ENCODE assay signal across 16 cellular contexts in genomic region chr17:64509179-64509578, GRCh38. TPM values are rescaled to one million over a fixed set of nuclear protein-coding genes. Genes with fewer than 3 reads are reported as not detected.
DNase-seq lines count a peak whose midpoint lies in the region; ATAC-seq, FAIRE-seq and TF ChIP-seq lines count a peak whose summit lies in the region.
"Had no signal": no experiment of that assay in that cellular context is flagged by ENCODE, and none has a peak within 500 bp of the region (broad histone marks: within the 10 kb centered on the region; RNA-seq: fewer than 3 reads in every experiment).

No MANE protein-coding gene starts in this region.

- H3K9me2 ChIP-seq in neural cell (ENCODE audit: insufficient read depth, low read length): no peaks in the 10 kb centered on the region

- peaks cover 59% of the 10 kb centered on the region for H3K36me3 Mint-ChIP-seq in T-helper 2 cell treated with Interferon-gamma antibody and Interleukin-4, amounts not matched to agents 5 μg/mL and 100 μg/mL, for 36 hours (ENCODE audit: low read depth)

- no peak overlapping the region for H2AK9ac ChIP-seq in IMR-90 (replicated peaks; ENCODE audit: low read depth, low read length, poor library complexity)

- no peak overlapping the region for H2BK120ac ChIP-seq in IMR-90 (ENCODE audit: low read depth, low read length)

- 98% methylated on average over 5 of the region's 6 CpGs; no CpG with 5 or more reads in 1 of the 2 experiments for WGBS in IMR-90 (ENCODE audit: extremely low coverage in 2 of 2, insufficient read length in 1 of 2), 2 experiments
- WGBS in K562 (ENCODE audit: insufficient coverage, low coverage, missing lambda C conversion rate): 92% methylated on average over 6 of the region's 6 CpGs

- TF ChIP-seq CTCF in IMR-90 (conservative IDR thresholded peaks at IDR 0.05; ENCODE audit: low read depth, low read length): no peak
- TF ChIP-seq CTCF in K562 (IDR thresholded peaks at IDR 0.05 in 2 of 3, conservative IDR thresholded peaks at IDR 0.05 in 1 of 3; ENCODE audit: insufficient read depth in 2 of 3, low read depth in 1 of 3, low read length in 3 of 3): no peak
- TF ChIP-seq CTCF in neural cell (IDR thresholded peaks at IDR 0.05; ENCODE audit: poor library complexity, severe bottlenecking): no peak

- no peak overlapping the region for H2BK20ac ChIP-seq in IMR-90 (ENCODE audit: low read depth, low read length)

- no peak for FAIRE-seq in K562 (lab: Jason Lieb, UNC)

- no peak overlapping the region for H3K4ac ChIP-seq in IMR-90 (ENCODE audit: low read depth, low read length)

- TF ChIP-seq EP300 in K562 (IDR thresholded peaks at IDR 0.05; ENCODE audit: low read length) (no peak), neural cell (conservative IDR thresholded peaks at IDR 0.05; ENCODE audit: poor library complexity, severe bottlenecking) (no peak)

- H3K9me1 ChIP-seq in IMR-90 (ENCODE audit: insufficient read depth, low read length): peaks cover 4% of the 10 kb centered on the region; the same call in 1 of the 2 replicates
- H3K9me1 ChIP-seq in K562 (ENCODE audit: control insufficient read depth, insufficient read depth, low read length): no peaks in the 10 kb centered on the region

- H3K9me3 ChIP-seq in IMR-90 (ENCODE audit: control insufficient read depth, insufficient read depth, low read length) (no peaks in the 10 kb centered on the region), K562 (replicated peaks; ENCODE audit: control insufficient read depth, insufficient read depth, low read depth, low read length) (no peaks in the 10 kb centered on the region), neural cell (ENCODE audit: low read length) (no peaks in the 10 kb centered on the region)
- H3K9me3 ChIP-seq: esophagus squamous epithelium, heart left ventricle had no signal

- no peak overlapping the region for H2AFZ ChIP-seq in IMR-90 (replicated peaks; ENCODE audit: low read length, poor library complexity)
- H2AFZ ChIP-seq in K562 (ENCODE audit: low read depth, low read length): no peak overlapping the region
- H2AFZ ChIP-seq in neural cell (ENCODE audit: low read depth, low read length): no peak overlapping the region

- dilution Hi-C loops in IMR-90 (cut with HindIII; ENCODE audit: low sequenced_read_pairs, unreplicated experiment): no loop called here

- no peaks in the 10 kb centered on the region for H3K4me1 ChIP-seq in IMR-90 (ENCODE audit: control insufficient read depth, insufficient read depth, low read length)
- H3K4me1 ChIP-seq in K562 (replicated peaks in 1 of 2; ENCODE audit: control insufficient read depth in 2 of 2, insufficient read depth in 2 of 2, low read length in 2 of 2): peaks cover 4 to 10% of the 10 kb centered on the region in 2 experiments; a peak in 3 of 5 replicates

- H2BK5ac ChIP-seq in IMR-90 (ENCODE audit: low read depth, low read length, poor library complexity, severe bottlenecking): no peak overlapping the region

- no peak overlapping the region for H3K9ac ChIP-seq in IMR-90 (ENCODE audit: low read depth, low read length)
- no peak overlapping the region for H3K9ac ChIP-seq in K562 (ENCODE audit: insufficient read depth in 1 of 2, low read depth in 2 of 2, low read length in 2 of 2)
- no peak overlapping the region for H3K9ac ChIP-seq in neural cell (ENCODE audit: low read length)

- H3K4me3 ChIP-seq in IMR-90 (ENCODE audit: insufficient read depth, low read depth, low read length): no peak overlapping the region
- H3K4me3 ChIP-seq in K562: no peak overlapping the region
- H3K4me3 ChIP-seq in neural cell (ENCODE audit: low read length): peak overlapping the region; percentile 61

- H3K27ac Mint-ChIP-seq in T-helper 2 cell treated with Interferon-gamma antibody and Interleukin-4, amounts not matched to agents 5 μg/mL and 100 μg/mL, for 36 hours: no peak overlapping the region
- H3K27ac Mint-ChIP-seq: T-helper 1 cell treated with Interleukin-12 subunit alpha and Interleukin-12 subunit beta and Interleukin-4 antibody, amounts not matched to agents 30 μg/mL and 1 μg/mL, for 36 hours had no signal

- no peak overlapping the region for H4K91ac ChIP-seq in IMR-90 (ENCODE audit: insufficient read depth, low read depth, low read length)

- no peak overlapping the region for H3K27ac ChIP-seq in IMR-90 (ENCODE audit: insufficient read depth, low read length)
- no peak overlapping the region for H3K27ac ChIP-seq in K562 (ENCODE audit: extremely low read depth, low read depth, low read length)
- no peak overlapping the region for H3K27ac ChIP-seq in neural cell (ENCODE audit: low read length)
- H3K27ac ChIP-seq: heart left ventricle had no signal

- H3K56ac ChIP-seq in IMR-90 (ENCODE audit: extremely low read depth, insufficient read depth, low read length): no peak overlapping the region

- TF ChIP-seq POLR2A in IMR-90 (IDR thresholded peaks at IDR 0.05; ENCODE audit: low read depth, low read length) (no peak), K562 (conservative IDR thresholded peaks at IDR 0.05) (0 out of 2 replicates have a peak, but pooled peaks have one; percentile 16)

- peak overlapping the region; percentile 72; the same call in 1 of the 2 replicates for H3K23ac ChIP-seq in IMR-90 (ENCODE audit: low read depth, low read length)

- H3K4me1 Mint-ChIP-seq in T-helper 2 cell treated with Interferon-gamma antibody and Interleukin-4, amounts not matched to agents 5 μg/mL and 100 μg/mL, for 36 hours (ENCODE audit: low read depth): peaks cover 26% of the 10 kb centered on the region

- H3K36me3 ChIP-seq in IMR-90 (ENCODE audit: control insufficient read depth, insufficient read depth, low read length) (peaks cover 22% of the 10 kb centered on the region), K562 (ENCODE audit: control insufficient read depth, insufficient read depth, low read length) (peaks cover 73% of the 10 kb centered on the region), neural cell (ENCODE audit: insufficient read depth, low read length) (no peaks in the 10 kb centered on the region)

- BruUV-seq in IMR-90 (replicated peaks; lab: Mats Ljungman, UMichigan): no TSS peak
- no TSS peak for BruUV-seq in K562 (replicated peaks; lab: Mats Ljungman, UMichigan)

- in situ Hi-C loops in IMR-90 (cut with MboI; ENCODE audit: low sequenced_read_pairs) (no loop called here), K562 (cut with MboI) (no loop called here)

- no peak for DNase-seq in T-helper 2 cell treated with Interferon-gamma antibody and Interleukin-4, amounts not matched to agents 5 μg/mL and 100 μg/mL, for 36 hours (ENCODE audit: low spot score)
- DNase-seq in T-helper 2 cell (no peak), IMR-90 (no peak), K562 (ENCODE audit: extremely low read depth in 1 of 4, low spot score in 3 of 4) (no peak), NCI-H1417 (lab: John Stamatoyannopoulos, UW) (no peak)
- no peak for DNase-seq in stimulated activated CD4-positive, alpha-beta T cell treated with anti-CD3 and anti-CD28 coated beads, Interleukin-4, amount 100 ng/mL, for 1 hour
- DNase-seq: 8988T; activated T-cell treated with anti-CD3 and anti-CD28 coated beads, Interleukin-2, amount 50 U/mL, for 48 hours; esophagus squamous epithelium; heart left ventricle; midbrain; NCI-H2171; NK-92 treated with Interleukin-12 subunit alpha and Interleukin-12 subunit beta, amount 100 ng/mL, for 24 hours had no signal

- H3K4me3 Mint-ChIP-seq in T-helper 2 cell treated with Interferon-gamma antibody and Interleukin-4, amounts not matched to agents 5 μg/mL and 100 μg/mL, for 36 hours: peak overlapping the region; percentile 48

- H4K5ac ChIP-seq in IMR-90 (ENCODE audit: low read depth, low read length): no peak overlapping the region

- no peak overlapping the region for H2BK15ac ChIP-seq in IMR-90 (ENCODE audit: low read depth, low read length)

- H3K79me2 ChIP-seq in K562 (ENCODE audit: control insufficient read depth, insufficient read depth, low read length): peaks cover 73% of the 10 kb centered on the region
- H3K79me2 ChIP-seq in neural cell (replicated peaks; ENCODE audit: insufficient read depth, low read length): peaks cover 63% of the 10 kb centered on the region

- H3K9me3 Mint-ChIP-seq in T-helper 2 cell treated with Interferon-gamma antibody and Interleukin-4, amounts not matched to agents 5 μg/mL and 100 μg/mL, for 36 hours: no peaks in the 10 kb centered on the region
- H3K9me3 Mint-ChIP-seq: T-helper 1 cell treated with Interleukin-12 subunit alpha and Interleukin-12 subunit beta and Interleukin-4 antibody, amounts not matched to agents 30 μg/mL and 1 μg/mL, for 36 hours had no signal

- POLR2A ChIA-PET in IMR-90 (lab: Charles Lee; ENCODE audit: unreplicated experiment) (no interaction called here), K562 (lab: Yijun Ruan, JAX) (interaction anchor here (1.0 kb wide), 1 partner anchor 10 kb away, joined by 3 read pairs; no protein-coding TSS in a partner anchor)

- H2AK5ac ChIP-seq in IMR-90 (ENCODE audit: low read depth, low read length): no peak overlapping the region

- no peak overlapping the region for H3K14ac ChIP-seq in IMR-90 (replicated peaks; ENCODE audit: low read depth, low read length)

- CTCF ChIA-PET in IMR-90 (lab: Yijun Ruan, JAX) (interaction anchor here (0.6 kb wide), 1 partner anchor 39 kb away, joined by 3 read pairs; no protein-coding TSS in a partner anchor), K562 (lab: Yijun Ruan, JAX; ENCODE audit: low intra/inter-chr PET ratio) (no interaction called here)

- intact Hi-C loops in IMR-90 (cut with micrococcal nuclease): no loop called here
- intact Hi-C loops in K562 (cut with micrococcal nuclease): loop anchor here (5.0 to 10.0 kb wide), 2 partner anchors 88 to 226 kb away; no protein-coding TSS in a partner anchor

- H4K8ac ChIP-seq in IMR-90 (ENCODE audit: low read depth in 2 of 2, low read length in 2 of 2): no peak overlapping the region

- H4K20me1 ChIP-seq in IMR-90 (ENCODE audit: insufficient read depth, low read length): peaks cover 43% of the 10 kb centered on the region
- peaks cover 23% of the 10 kb centered on the region for H4K20me1 ChIP-seq in K562 (replicated peaks; ENCODE audit: control insufficient read depth, insufficient read depth, low read length)
- H4K20me1 ChIP-seq in neural cell (ENCODE audit: insufficient read depth): peaks cover 16% of the 10 kb centered on the region

- H3K27me3 ChIP-seq in IMR-90 (ENCODE audit: control insufficient read depth, insufficient read depth, low read length): no peaks in the 10 kb centered on the region
- no peaks in the 10 kb centered on the region for H3K27me3 ChIP-seq in K562 (ENCODE audit: control insufficient read depth in 2 of 2, insufficient read depth in 2 of 2, low read length in 2 of 2)
- no peaks in the 10 kb centered on the region for H3K27me3 ChIP-seq in neural cell (ENCODE audit: insufficient read depth, low read depth, low read length)
- H3K27me3 ChIP-seq: esophagus squamous epithelium, heart left ventricle had no signal

- H3K79me1 ChIP-seq in IMR-90 (ENCODE audit: low read depth in 1 of 2, low read length in 2 of 2): peaks cover 18 to 44% of the 10 kb centered on the region in 2 experiments

- no peak for TF ChIP-seq RAD21 in IMR-90 (IDR thresholded peaks at IDR 0.05; ENCODE audit: low read length)
- no peak for TF ChIP-seq RAD21 in K562 (CRISPR knock-in tag; conservative IDR thresholded peaks at IDR 0.05 in 1 of 2, IDR thresholded peaks at IDR 0.05 in 1 of 2)
- TF ChIP-seq RAD21 in neural cell (conservative IDR thresholded peaks at IDR 0.05): no peak

- ATAC-seq in IMR-90 (ENCODE audit: low read depth): no peak
- ATAC-seq in K562: no peak
- ATAC-seq in GM21447 (IDR thresholded peaks at IDR 0.05; ENCODE audit: unreplicated experiment): no peak
- ATAC-seq: heart left ventricle had no signal

- peaks cover 8% of the 10 kb centered on the region for H3F3A ChIP-seq in neural cell (ENCODE audit: insufficient read depth, low read length, poor library complexity, severe bottlenecking)

- peaks cover 8% of the 10 kb centered on the region for H3K27me3 Mint-ChIP-seq in T-helper 2 cell treated with Interferon-gamma antibody and Interleukin-4, amounts not matched to agents 5 μg/mL and 100 μg/mL, for 36 hours (ENCODE audit: low read depth)

- no peak overlapping the region for H3K18ac ChIP-seq in IMR-90 (ENCODE audit: low read depth, low read length)

- no peak overlapping the region for H3K4me2 ChIP-seq in IMR-90 (ENCODE audit: low read depth, low read length)
- H3K4me2 ChIP-seq in K562 (ENCODE audit: insufficient read depth, low read length): no peak overlapping the region
- H3K4me2 ChIP-seq in neural cell (ENCODE audit: low read length): no peak overlapping the region

RNA-seq across cellular contexts. Expression of gene CEP95, which starts 2.4 kb away (rescaled TPM):
- total RNA-seq in IMR-90 (2012; rRNA removed) (6.1 and 13.3 TPM in 2 replicates), K562 (2014; rRNA removed) (51.3 and 53.5 TPM in 2 replicates), K562 (2014; rRNA removed; fragmentation: Illumina TruSeq; extraction: Trizol) (71.8 and 80.0 TPM in 2 replicates), K562 (2015; rRNA removed; fragmentation: Illumina TruSeq; extraction: Trizol) (50.0 and 57.1 TPM in 2 replicates), K562 (2021) (48.0 and 48.3 TPM in 2 replicates)
- polyA plus RNA-seq in IMR-90 (2012; rRNA removed) (12.4 and 13.6 TPM in 2 replicates), K562 (2011; rRNA removed) (80.7 and 83.4 TPM in 2 replicates), K562 (2014; fragmentation: Illumina TruSeq; extraction: Trizol) (54.4 and 56.9 TPM in 2 replicates), K562 (2014; fragmentation: Nextera tagmentation; extraction: Ambion mirVana) (10 to 100 TPM; 26.7 to 40.0 TPM), K562 (2014; rRNA removed) (61.0 and 75.0 TPM in 2 replicates), neural cell (214 and 220 TPM in 2 replicates)
- polyA plus RNA-seq in IMR-90 (2012; cell fraction: cytosol; rRNA removed): 1.8 and 2.2 TPM in 2 replicates
- polyA plus RNA-seq in IMR-90 (2012; cell fraction: nucleus; rRNA removed; ENCODE audit: low replicate concordance): 8.1 and 70.7 TPM in 2 replicates
- total RNA-seq in K562 (2011; cell fraction: chromatin; rRNA removed; ENCODE audit: low replicate concordance): 138 and 394 TPM in 2 replicates
- total RNA-seq in K562 (2011; cell fraction: nucleolus; rRNA removed): 72.7 and 85.0 TPM in 2 replicates
- total RNA-seq in K562 (2011; cell fraction: nucleoplasm; rRNA removed): 132 and 153 TPM in 2 replicates
- 9.7 and 20.4 TPM in 2 replicates for polyA plus RNA-seq in K562 (2011; cell fraction: cytosol; rRNA removed)
- 149 and 214 TPM in 2 replicates for polyA plus RNA-seq in K562 (2011; cell fraction: nucleus; rRNA removed)
- 34.4 and 59.0 TPM in 2 replicates for polyA plus RNA-seq in K562 (2012)
- 62.6 and 76.6 TPM in 2 replicates for polyA minus RNA-seq in K562 (2011; rRNA and poly(A)+ RNA removed)
- 27.3 and 27.7 TPM in 2 replicates for polyA minus RNA-seq in K562 (2011; cell fraction: cytosol; rRNA and poly(A)+ RNA removed)
- polyA minus RNA-seq in K562 (2011; cell fraction: nucleus; rRNA and poly(A)+ RNA removed): 61.9 and 125 TPM in 2 replicates
- 113 and 147 TPM in 2 replicates for polyA minus RNA-seq in neural cell

RNA-seq across cellular contexts. Expression of gene DDX5, which starts 3.1 kb away (rescaled TPM):
- total RNA-seq in IMR-90 (2012; rRNA removed) (253 and 330 TPM in 2 replicates), K562 (2014; rRNA removed) (239 and 306 TPM in 2 replicates), K562 (2014; rRNA removed; fragmentation: Illumina TruSeq; extraction: Trizol) (411 and 440 TPM in 2 replicates), K562 (2015; rRNA removed; fragmentation: Illumina TruSeq; extraction: Trizol) (386 and 426 TPM in 2 replicates), K562 (2021) (616 and 622 TPM in 2 replicates)
- polyA plus RNA-seq in IMR-90 (2012; rRNA removed) (781 and 848 TPM in 2 replicates), K562 (2011; rRNA removed) (721 and 729 TPM in 2 replicates), K562 (2014; fragmentation: Illumina TruSeq; extraction: Trizol) (579 and 604 TPM in 2 replicates), K562 (2014; fragmentation: Nextera tagmentation; extraction: Ambion mirVana) (1,000 to 10,000 TPM in 1 of 2 experiments, 100 to 1,000 TPM in 1; 487 to 1,639 TPM), K562 (2014; rRNA removed) (1,331 and 1,452 TPM in 2 replicates), neural cell (1,789 and 2,358 TPM in 2 replicates)
- polyA plus RNA-seq in IMR-90 (2012; cell fraction: cytosol; rRNA removed): 975 and 1,133 TPM in 2 replicates
- 2,426 and 5,868 TPM in 2 replicates for polyA plus RNA-seq in IMR-90 (2012; cell fraction: nucleus; rRNA removed; ENCODE audit: low replicate concordance)
- total RNA-seq in K562 (2011; cell fraction: chromatin; rRNA removed; ENCODE audit: low replicate concordance): 1,248 and 2,950 TPM in 2 replicates
- total RNA-seq in K562 (2011; cell fraction: nucleolus; rRNA removed): 714 and 743 TPM in 2 replicates
- 971 and 1,084 TPM in 2 replicates for total RNA-seq in K562 (2011; cell fraction: nucleoplasm; rRNA removed)
- polyA plus RNA-seq in K562 (2011; cell fraction: cytosol; rRNA removed): 392 and 499 TPM in 2 replicates
- 2,138 and 2,865 TPM in 2 replicates for polyA plus RNA-seq in K562 (2011; cell fraction: nucleus; rRNA removed)
- 332 and 354 TPM in 2 replicates for polyA plus RNA-seq in K562 (2012)
- polyA minus RNA-seq in K562 (2011; rRNA and poly(A)+ RNA removed): 481 and 488 TPM in 2 replicates
- 167 and 272 TPM in 2 replicates for polyA minus RNA-seq in K562 (2011; cell fraction: cytosol; rRNA and poly(A)+ RNA removed)
- polyA minus RNA-seq in K562 (2011; cell fraction: nucleus; rRNA and poly(A)+ RNA removed): 1,052 and 1,975 TPM in 2 replicates
- 808 and 961 TPM in 2 replicates for polyA minus RNA-seq in neural cell

RNA-seq across cellular contexts. Expression of gene POLG2, which starts 12.3 kb away (rescaled TPM):
- total RNA-seq in IMR-90 (2012; rRNA removed) (7.0 and 9.2 TPM in 2 replicates), K562 (2014; rRNA removed) (26.6 and 28.8 TPM in 2 replicates), K562 (2014; rRNA removed; fragmentation: Illumina TruSeq; extraction: Trizol) (34.9 and 37.9 TPM in 2 replicates), K562 (2015; rRNA removed; fragmentation: Illumina TruSeq; extraction: Trizol) (36.4 and 37.0 TPM in 2 replicates), K562 (2021) (39.5 and 44.2 TPM in 2 replicates)
- polyA plus RNA-seq in IMR-90 (2012; rRNA removed) (6.6 and 7.7 TPM in 2 replicates), K562 (2011; rRNA removed) (42.8 and 44.8 TPM in 2 replicates), K562 (2014; fragmentation: Illumina TruSeq; extraction: Trizol) (31.0 and 37.4 TPM in 2 replicates), K562 (2014; fragmentation: Nextera tagmentation; extraction: Ambion mirVana) (10 to 100 TPM; 13.4 to 14.6 TPM), K562 (2014; rRNA removed) (41.1 and 43.0 TPM in 2 replicates), neural cell (14.3 and 16.9 TPM in 2 replicates)
- 1.7 and 3.1 TPM in 2 replicates for polyA plus RNA-seq in IMR-90 (2012; cell fraction: cytosol; rRNA removed)
- polyA plus RNA-seq in IMR-90 (2012; cell fraction: nucleus; rRNA removed; ENCODE audit: low replicate concordance): 5.9 and 26.6 TPM in 2 replicates
- 92.4 and 167 TPM in 2 replicates for total RNA-seq in K562 (2011; cell fraction: chromatin; rRNA removed; ENCODE audit: low replicate concordance)
- total RNA-seq in K562 (2011; cell fraction: nucleolus; rRNA removed): 66.1 and 68.5 TPM in 2 replicates
- total RNA-seq in K562 (2011; cell fraction: nucleoplasm; rRNA removed): 74.9 and 93.0 TPM in 2 replicates
- polyA plus RNA-seq in K562 (2011; cell fraction: cytosol; rRNA removed): 7.8 and 17.8 TPM in 2 replicates
- 74.3 and 76.8 TPM in 2 replicates for polyA plus RNA-seq in K562 (2011; cell fraction: nucleus; rRNA removed)
- polyA plus RNA-seq in K562 (2012): 32.5 and 35.4 TPM in 2 replicates
- polyA minus RNA-seq in K562 (2011; rRNA and poly(A)+ RNA removed): 34.0 and 36.5 TPM in 2 replicates
- 12.9 and 15.7 TPM in 2 replicates for polyA minus RNA-seq in K562 (2011; cell fraction: cytosol; rRNA and poly(A)+ RNA removed)
- 56.1 and 86.0 TPM in 2 replicates for polyA minus RNA-seq in K562 (2011; cell fraction: nucleus; rRNA and poly(A)+ RNA removed)
- 12.6 and 13.6 TPM in 2 replicates for polyA minus RNA-seq in neural cell
